ENCODE assay signal across 22 cellular contexts in the genomic region with DNA sequence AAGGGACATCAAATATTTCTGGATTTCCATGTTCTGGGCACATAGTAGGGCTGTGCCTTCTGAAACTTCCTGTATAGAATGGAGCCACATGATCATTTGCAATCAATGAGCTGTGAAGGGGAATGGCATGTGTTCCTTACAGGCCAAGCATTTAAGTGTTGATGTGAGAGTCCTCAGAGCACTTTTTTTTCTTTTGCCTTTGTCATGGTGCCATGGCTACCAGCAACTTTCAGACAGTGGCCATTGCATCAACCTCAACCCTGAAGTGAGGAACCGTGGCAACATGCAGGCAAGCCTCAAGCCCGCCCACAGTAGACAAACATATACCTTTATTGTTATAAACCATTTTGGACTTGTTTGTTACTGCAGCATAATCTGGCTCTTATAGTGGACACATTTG.
"Had no signal": no experiment of that assay in that cellular context is flagged by ENCODE, and none has a peak within 500 bp of the region (broad histone marks: within the 10 kb centered on the region; RNA-seq: fewer than 3 reads in every experiment).

No MANE protein-coding gene starts in this region.

- DNase-seq: activated CD4-positive, alpha-beta memory T cell treated with anti-CD3 and anti-CD28 coated beads, Interleukin-2, amount 10 ng/mL, durations not matched to agents 7 days and 5 days; activated CD4-positive, alpha-beta T cell treated with anti-CD3 and anti-CD28 coated beads for 36 hours; activated CD4-positive, alpha-beta T cell treated with anti-CD3 and anti-CD28 coated beads, Interleukin-2, amount 50 U/mL, for 1 hour; activated CD4-positive, CD25-positive, alpha-beta regulatory T cell; activated gamma-delta T cell; activated naive CD4-positive, alpha-beta T cell treated with anti-CD3 and anti-CD28 coated beads for 36 hours; activated naive CD8-positive, alpha-beta T cell treated with anti-CD3 and anti-CD28 coated beads for 36 hours; activated T-cell treated with anti-CD3 and anti-CD28 coated beads for 4 hours; activated T-cell treated with anti-CD3 and anti-CD28 coated beads, Interleukin-2, amount 50 U/mL, for 48 hours; brain microvascular endothelial cell; Karpas-422; MM.1S; NCI-H1105 treated with DMSO at 0.1 percent for 48 hours; NCI-H1930; NCI-H345; NCI-H510A; NCI-H526 treated with DMSO at 0.1 percent for 48 hours; PC-9; SHP77 treated with DMSO at 0.1 percent for 48 hours had no signal

- H3K27me3 ChIP-seq: brain microvascular endothelial cell, cardiac muscle cell had no signal

- H3K36me3 ChIP-seq: brain microvascular endothelial cell, cardiac muscle cell had no signal

- H3K4me1 Mint-ChIP-seq: activated CD4-positive, alpha-beta memory T cell treated with anti-CD3 and anti-CD28 coated beads, Interleukin-2, amount 10 ng/mL, durations not matched to agents 7 days and 5 days; activated CD4-positive, alpha-beta T cell treated with anti-CD3 and anti-CD28 coated beads for 36 hours; activated naive CD8-positive, alpha-beta T cell treated with anti-CD3 and anti-CD28 coated beads for 36 hours; activated T-helper 17 cell treated with anti-CD3 and anti-CD28 coated beads, Interleukin-2, amount 50 U/mL, for 72 hours had no signal

- H3K27ac ChIP-seq: brain microvascular endothelial cell, cardiac muscle cell, PC-9 had no signal

- H3K27me3 Mint-ChIP-seq: activated CD4-positive, alpha-beta memory T cell treated with anti-CD3 and anti-CD28 coated beads, Interleukin-2, amount 10 ng/mL, durations not matched to agents 7 days and 5 days; activated naive CD8-positive, alpha-beta T cell treated with anti-CD3 and anti-CD28 coated beads for 36 hours; activated T-helper 17 cell treated with anti-CD3 and anti-CD28 coated beads, Interleukin-2, amount 50 U/mL, for 72 hours had no signal

- H3K4me2 ChIP-seq: PC-9 had no signal

- H3K36me3 Mint-ChIP-seq: activated naive CD8-positive, alpha-beta T cell treated with anti-CD3 and anti-CD28 coated beads for 36 hours had no signal

- H3K27ac Mint-ChIP-seq: activated CD4-positive, alpha-beta memory T cell treated with anti-CD3 and anti-CD28 coated beads, Interleukin-2, amount 10 ng/mL, durations not matched to agents 7 days and 5 days; activated CD4-positive, alpha-beta T cell treated with anti-CD3 and anti-CD28 coated beads for 36 hours; activated naive CD4-positive, alpha-beta T cell treated with anti-CD3 and anti-CD28 coated beads for 36 hours; activated naive CD8-positive, alpha-beta T cell treated with anti-CD3 and anti-CD28 coated beads for 36 hours; activated T-helper 17 cell treated with anti-CD3 and anti-CD28 coated beads, Interleukin-2, amount 50 U/mL, for 72 hours; T-helper 1 cell treated with Interleukin-12 subunit alpha and Interleukin-12 subunit beta and Interleukin-4 antibody, amounts not matched to agents 30 μg/mL and 1 μg/mL, for 36 hours had no signal

- H3K4me3 Mint-ChIP-seq: activated CD4-positive, alpha-beta memory T cell treated with anti-CD3 and anti-CD28 coated beads, Interleukin-2, amount 10 ng/mL, durations not matched to agents 7 days and 5 days; activated CD4-positive, alpha-beta T cell treated with anti-CD3 and anti-CD28 coated beads for 36 hours; activated naive CD4-positive, alpha-beta T cell treated with anti-CD3 and anti-CD28 coated beads for 36 hours; activated naive CD8-positive, alpha-beta T cell treated with anti-CD3 and anti-CD28 coated beads for 36 hours; activated T-helper 17 cell treated with anti-CD3 and anti-CD28 coated beads, Interleukin-2, amount 50 U/mL, for 72 hours; T-helper 1 cell treated with Interleukin-12 subunit alpha and Interleukin-12 subunit beta and Interleukin-4 antibody, amounts not matched to agents 30 μg/mL and 1 μg/mL, for 36 hours had no signal

- H3K4me3 ChIP-seq: cardiac muscle cell, PC-9 had no signal

- H3K9me3 Mint-ChIP-seq: activated CD4-positive, alpha-beta memory T cell treated with anti-CD3 and anti-CD28 coated beads, Interleukin-2, amount 10 ng/mL, durations not matched to agents 7 days and 5 days; activated naive CD8-positive, alpha-beta T cell treated with anti-CD3 and anti-CD28 coated beads for 36 hours had no signal
